Comparison of ENCODE assay signal across 8 cellular contexts in the genomic region with DNA sequence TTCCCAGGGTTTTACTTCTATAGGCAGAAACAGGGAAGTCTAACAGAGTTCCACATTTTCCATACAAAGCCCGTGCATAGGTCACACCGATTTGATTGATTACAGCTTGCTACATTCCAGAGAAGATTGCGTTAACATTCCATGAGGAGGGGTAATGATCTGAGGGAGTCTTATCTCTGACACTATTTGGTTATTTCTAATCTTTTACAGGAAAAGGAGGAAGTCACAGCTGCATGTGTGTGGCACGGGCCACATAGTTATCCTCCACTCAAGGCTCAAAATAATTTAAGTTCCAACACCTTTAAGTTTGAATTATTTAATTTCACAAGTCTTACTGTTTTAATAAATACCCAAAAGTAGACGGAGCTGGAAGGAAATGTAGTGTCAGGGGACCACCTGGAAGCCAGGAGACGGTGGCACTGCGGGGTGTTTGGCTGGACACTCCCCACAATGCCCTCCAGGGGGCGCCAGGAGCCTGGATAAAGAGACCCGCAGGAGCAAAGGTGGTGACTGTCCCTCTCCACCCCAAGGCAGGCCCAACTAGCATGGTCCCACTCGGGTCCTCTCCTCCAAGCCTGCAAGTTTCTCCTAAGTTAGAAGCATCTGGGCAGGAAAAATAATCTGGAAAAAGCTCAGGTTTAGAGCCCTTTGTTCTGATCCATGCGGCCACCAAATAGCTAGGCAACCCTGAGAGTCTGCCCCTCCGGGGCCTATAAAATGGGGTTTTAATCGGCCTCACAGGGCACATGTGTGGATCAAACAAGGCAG. TPM values are rescaled to one million over a fixed set of nuclear protein-coding genes. Genes with fewer than 3 reads are reported as not detected.
DNase-seq lines count a peak whose midpoint lies in the region; ATAC-seq, FAIRE-seq and TF ChIP-seq lines count a peak whose summit lies in the region.

No MANE protein-coding gene starts in this region.

- no peak overlapping the region for H3K27ac ChIP-seq in kidney (ENCODE audit: low read depth in 2 of 2, low read length in 2 of 2)

- ATAC-seq in GM21360 (IDR thresholded peaks at IDR 0.05; ENCODE audit: unreplicated experiment) (no peak), HG02884 (IDR thresholded peaks at IDR 0.05; ENCODE audit: unreplicated experiment) (no peak)

- peaks cover 0 to 2% of the 10 kb centered on the region in 2 donors for H3K4me1 ChIP-seq in kidney (ENCODE audit: control insufficient read depth in 1 of 2, insufficient read depth in 1 of 2, low read depth in 1 of 2, low read length in 2 of 2)

- in situ Hi-C loops in astrocyte of the spinal cord (cut with HindIII; ENCODE audit: low sequenced_read_pairs) = no loop called here

- TF ChIP-seq CTCF in GM12872 (IDR thresholded peaks at IDR 0.05; ENCODE audit: insufficient read depth, low read depth, low read length) (peak; percentile 90), astrocyte of the spinal cord (IDR thresholded peaks at IDR 0.05; ENCODE audit: low read depth, low read length) (peak; percentile 86), kidney (IDR thresholded peaks at IDR 0.05; ENCODE audit: borderline replicate concordance, extremely low read depth, insufficient read depth) (peak; percentile 88)

- H3K4me3 ChIP-seq in astrocyte of the spinal cord (ENCODE audit: low read depth, low read length) (no peak overlapping the region), kidney (ENCODE audit: low read length in 2 of 2) (no peak overlapping the region)

- FAIRE-seq in kidney (lab: Jason Lieb, UNC) = no peak

- intact Hi-C loops in kidney (cut with DNase I) = loop anchor here (5.0 kb wide), 1 partner anchor 98 kb away; no protein-coding TSS in a partner anchor

- no peak overlapping the region for H3K9ac ChIP-seq in kidney (ENCODE audit: low read length in 2 of 2)

- DNase-seq in NCI-H187 (lab: John Stamatoyannopoulos, UW) (peak; percentile 39 to 78), UCSD-AML1 (lab: John Stamatoyannopoulos, UW; ENCODE audit: unreplicated experiment) (peak; percentile 75), astrocyte of the spinal cord (ENCODE audit: low read depth, low spot score) (peak; percentile 36), kidney (peak; percentile 89)
- DNase-seq in stimulated activated CD4-positive, alpha-beta T cell treated with anti-CD3 and anti-CD28 coated beads, Interleukin-1b, Interleukin-23, amount 100 ng/mL, for 48 hours = peak; percentile 77

- H3K36me3 ChIP-seq in kidney (ENCODE audit: control insufficient read depth in 1 of 2, insufficient read depth in 2 of 2, low read length in 2 of 2) = no peaks in the 10 kb centered on the region

- no peaks in the 10 kb centered on the region for H3K9me3 ChIP-seq in kidney (ENCODE audit: control insufficient read depth in 1 of 2, low read length in 2 of 2)

RNA-seq across cellular contexts. Expression of gene KRT8, which starts 20.2 kb away (rescaled TPM):
- 546 TPM for total RNA-seq in kidney
- polyA plus RNA-seq in kidney (ENCODE audit: insufficient read depth, low read depth, low replicate concordance) = 333 TPM

RNA-seq across cellular contexts. Expression of gene KRT78, which starts 35.9 kb away (rescaled TPM):
- not detected for total RNA-seq in kidney
- not detected for polyA plus RNA-seq in kidney (ENCODE audit: insufficient read depth, low read depth, low replicate concordance)

RNA-seq across cellular contexts. Expression of gene KRT79, which starts 50.6 kb away (rescaled TPM):
- total RNA-seq in kidney = not detected
- polyA plus RNA-seq in kidney (ENCODE audit: insufficient read depth, low read depth, low replicate concordance) = not detected

Comparison
In these comparisons a context has a peak if more than half of its experiments do, and no peak if none do; other contexts are left out.
1. DNase-seq: peak in every context shown above with its lines; median percentile 89 in kidney; 77 in stimulated activated CD4-positive, alpha-beta T cell treated with anti-CD3 and anti-CD28 coated beads, Interleukin-1b, Interleukin-23, amount 100 ng/mL, for 48 hours; 75 in UCSD-AML1; 58 in NCI-H187; 36 in astrocyte of the spinal cord.